ENCODE assay signal across 11 cellular contexts in the genomic region with DNA sequence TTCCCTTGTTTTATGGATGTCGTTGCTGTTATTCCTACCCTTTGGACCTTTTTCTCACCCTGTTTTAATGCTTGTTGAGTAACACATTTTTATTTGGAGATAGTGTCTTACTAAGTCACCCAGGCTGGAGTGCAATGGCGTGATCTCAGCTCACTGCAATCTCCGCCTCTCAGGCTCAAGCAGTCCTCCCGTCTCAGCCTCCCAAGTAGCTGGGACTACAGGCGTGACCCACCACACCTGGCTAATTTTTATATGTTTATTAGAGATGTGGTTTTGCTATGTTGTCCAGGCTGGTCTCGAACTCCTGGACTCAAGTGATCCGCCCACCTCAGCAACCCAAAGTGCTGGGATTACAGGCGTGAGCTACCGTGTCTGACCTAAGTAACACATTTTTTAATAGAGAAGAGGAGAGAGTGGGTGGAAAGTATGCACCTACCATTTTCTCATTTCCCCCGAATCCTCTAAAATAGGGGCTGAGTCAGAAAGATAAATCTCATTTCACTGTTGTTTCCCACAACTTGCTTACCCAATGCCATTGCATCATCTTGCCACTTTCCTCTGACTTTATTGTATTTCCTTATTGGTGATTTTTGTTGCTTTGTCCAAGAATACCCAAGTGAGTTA. TPM values are rescaled to one million over a fixed set of nuclear protein-coding genes. Genes with fewer than 3 reads are reported as not detected.
A peak's percentile ranks its signal among the peaks of the same experiment; 100 is the strongest.
DNase-seq lines count a peak whose midpoint lies in the region; ATAC-seq and TF ChIP-seq lines count a peak whose summit lies in the region.
"Had no signal": no experiment of that assay in that cellular context is flagged by ENCODE, and none has a peak within 500 bp of the region (broad histone marks: within the 10 kb centered on the region; RNA-seq: fewer than 3 reads in every experiment).

No MANE protein-coding gene starts in this region.

- peak; percentile 46 for DNase-seq in activated naive CD4-positive, alpha-beta T cell treated with anti-CD3 and anti-CD28 coated beads for 36 hours
- no peak for DNase-seq in activated naive CD4-positive, alpha-beta T cell treated with anti-CD3 and anti-CD28 coated beads, Interleukin-2, amount 10 ng/mL, durations not matched to agents 7 days and 5 days
- DNase-seq in GM23248 (peak; percentile 82), SW480 (ENCODE audit: low spot score) (no peak), left ventricle myocardium inferior (no peak)
- peak in 1 of 2 donors; percentile 55 for DNase-seq in stimulated activated effector memory CD8-positive, alpha-beta T cell treated with anti-CD3 and anti-CD28 coated beads, Interleukin-12 subunit alpha, Interleukin-12 subunit beta, amount 100 ng/mL, for 72 hours (ENCODE audit: low spot score in 2 of 2)
- DNase-seq: CD4-positive, alpha-beta T cell; naive B cell; NCI-H526 treated with DMSO at 0.1 percent for 48 hours had no signal

- no peak overlapping the region for H3K9ac ChIP-seq in GM23248

- no peak overlapping the region for H3K4me2 ChIP-seq in GM23248 (ENCODE audit: unreplicated experiment)

- peaks cover 9% of the 10 kb centered on the region; the same call in 1 of the 2 replicates for H3K4me1 ChIP-seq in GM23248 (ENCODE audit: insufficient read depth)
- no peaks in the 10 kb centered on the region for H3K4me1 ChIP-seq in left ventricle myocardium inferior

- H2AFZ ChIP-seq in GM23248: no peak overlapping the region

- 71 to 79% methylated on average over 10 of the region's 10 CpGs for WGBS in GM23248 (ENCODE audit: low coverage in 1 of 2, low lambda C conversion rate in 2 of 2, missing lambda C conversion rate in 2 of 2), 2 experiments

- no peaks in the 10 kb centered on the region; the same call in 1 of the 2 replicates for H3K36me3 ChIP-seq in GM23248 (ENCODE audit: low read depth)
- peaks cover 41% of the 10 kb centered on the region for H3K36me3 ChIP-seq in left ventricle myocardium inferior

- H3K27ac ChIP-seq in GM23248 (peak overlapping the region; percentile 76), left ventricle myocardium inferior (replicated peaks) (no peak overlapping the region)

- no peak overlapping the region for H3K4me3 ChIP-seq in GM23248
- H3K4me3 ChIP-seq in left ventricle myocardium inferior: no peak overlapping the region

- no peaks in the 10 kb centered on the region for H4K20me1 ChIP-seq in GM23248 (ENCODE audit: insufficient read depth)

- H3K27me3 Mint-ChIP-seq in activated naive CD4-positive, alpha-beta T cell treated with anti-CD3 and anti-CD28 coated beads for 36 hours (ENCODE audit: low read depth): no peaks in the 10 kb centered on the region
- H3K27me3 Mint-ChIP-seq in activated naive CD4-positive, alpha-beta T cell treated with anti-CD3 and anti-CD28 coated beads, Interleukin-2, amount 10 ng/mL, durations not matched to agents 7 days and 5 days: no peaks in the 10 kb centered on the region
- H3K27me3 Mint-ChIP-seq in activated naive CD8-positive, alpha-beta T cell: no peaks in the 10 kb centered on the region
- H3K27me3 Mint-ChIP-seq: CD4-positive, alpha-beta T cell; naive B cell had no signal

- H3K27me3 ChIP-seq in GM23248 (replicated peaks; ENCODE audit: insufficient read depth) (no peaks in the 10 kb centered on the region), left ventricle myocardium inferior (ENCODE audit: low read depth) (no peaks in the 10 kb centered on the region)

- H3F3A ChIP-seq in GM23248 (ENCODE audit: insufficient read depth): peaks cover 10% of the 10 kb centered on the region

- H3K27ac Mint-ChIP-seq in activated naive CD4-positive, alpha-beta T cell treated with anti-CD3 and anti-CD28 coated beads for 36 hours: peak overlapping the region; percentile 87
- H3K27ac Mint-ChIP-seq in activated naive CD4-positive, alpha-beta T cell treated with anti-CD3 and anti-CD28 coated beads, Interleukin-2, amount 10 ng/mL, durations not matched to agents 7 days and 5 days: no peak overlapping the region
- H3K27ac Mint-ChIP-seq in activated naive CD8-positive, alpha-beta T cell: peak overlapping the region; percentile 72
- H3K27ac Mint-ChIP-seq in stimulated activated effector memory CD8-positive, alpha-beta T cell treated with anti-CD3 and anti-CD28 coated beads, Interleukin-12 subunit alpha, Interleukin-12 subunit beta, amount 100 ng/mL, for 72 hours: peak overlapping the region; percentile 26
- H3K27ac Mint-ChIP-seq: CD4-positive, alpha-beta T cell had no signal

- in situ Hi-C loops in GM23248 (cut with MboI): no loop called here

- H3K9me3 ChIP-seq in GM23248 (ENCODE audit: low read depth): no peaks in the 10 kb centered on the region
- H3K9me3 ChIP-seq in left ventricle myocardium inferior (replicated peaks): no peaks in the 10 kb centered on the region

- H3K4me1 Mint-ChIP-seq in activated naive CD4-positive, alpha-beta T cell treated with anti-CD3 and anti-CD28 coated beads for 36 hours (ENCODE audit: low read depth): peaks cover 16% of the 10 kb centered on the region
- peaks cover 4% of the 10 kb centered on the region for H3K4me1 Mint-ChIP-seq in activated naive CD4-positive, alpha-beta T cell treated with anti-CD3 and anti-CD28 coated beads, Interleukin-2, amount 10 ng/mL, durations not matched to agents 7 days and 5 days
- peaks cover 19% of the 10 kb centered on the region for H3K4me1 Mint-ChIP-seq in activated naive CD8-positive, alpha-beta T cell (ENCODE audit: low read depth)
- H3K4me1 Mint-ChIP-seq in stimulated activated effector memory CD8-positive, alpha-beta T cell treated with anti-CD3 and anti-CD28 coated beads, Interleukin-12 subunit alpha, Interleukin-12 subunit beta, amount 100 ng/mL, for 72 hours: peaks cover 16% of the 10 kb centered on the region

- H3K9me3 Mint-ChIP-seq in activated naive CD4-positive, alpha-beta T cell treated with anti-CD3 and anti-CD28 coated beads for 36 hours: no peaks in the 10 kb centered on the region
- no peaks in the 10 kb centered on the region for H3K9me3 Mint-ChIP-seq in activated naive CD4-positive, alpha-beta T cell treated with anti-CD3 and anti-CD28 coated beads, Interleukin-2, amount 10 ng/mL, durations not matched to agents 7 days and 5 days
- no peaks in the 10 kb centered on the region for H3K9me3 Mint-ChIP-seq in activated naive CD8-positive, alpha-beta T cell (ENCODE audit: low read depth)
- no peaks in the 10 kb centered on the region for H3K9me3 Mint-ChIP-seq in stimulated activated effector memory CD8-positive, alpha-beta T cell treated with anti-CD3 and anti-CD28 coated beads, Interleukin-12 subunit alpha, Interleukin-12 subunit beta, amount 100 ng/mL, for 72 hours
- H3K9me3 Mint-ChIP-seq: CD4-positive, alpha-beta T cell; naive B cell had no signal

- no peaks in the 10 kb centered on the region for H3K9me2 ChIP-seq in GM23248 (ENCODE audit: insufficient read depth)

- peak overlapping the region; percentile 24 for H3K4me3 Mint-ChIP-seq in activated naive CD4-positive, alpha-beta T cell treated with anti-CD3 and anti-CD28 coated beads for 36 hours
- no peak overlapping the region for H3K4me3 Mint-ChIP-seq in activated naive CD4-positive, alpha-beta T cell treated with anti-CD3 and anti-CD28 coated beads, Interleukin-2, amount 10 ng/mL, durations not matched to agents 7 days and 5 days
- no peak overlapping the region for H3K4me3 Mint-ChIP-seq in activated naive CD8-positive, alpha-beta T cell
- H3K4me3 Mint-ChIP-seq in stimulated activated effector memory CD8-positive, alpha-beta T cell treated with anti-CD3 and anti-CD28 coated beads, Interleukin-12 subunit alpha, Interleukin-12 subunit beta, amount 100 ng/mL, for 72 hours: no peak overlapping the region
- H3K4me3 Mint-ChIP-seq: CD4-positive, alpha-beta T cell; naive B cell had no signal

- intact Hi-C loops in activated naive CD4-positive, alpha-beta T cell treated with anti-CD3 and anti-CD28 coated beads for 36 hours (cut with micrococcal nuclease): no loop called here
- intact Hi-C loops in left ventricle myocardium inferior (cut with micrococcal nuclease): no loop called here

- TF ChIP-seq CTCF in left ventricle myocardium inferior (IDR thresholded peaks at IDR 0.05; ENCODE audit: borderline replicate concordance): no peak

- CTCF ChIA-PET in activated naive CD4-positive, alpha-beta T cell treated with anti-CD3 and anti-CD28 coated beads for 36 hours (lab: Charles Lee): no interaction called here
- CTCF ChIA-PET in activated naive CD4-positive, alpha-beta T cell treated with anti-CD3 and anti-CD28 coated beads, Interleukin-2, amount 10 ng/mL, durations not matched to agents 7 days and 5 days (lab: Charles Lee): interaction anchor here (0.6 kb wide), 1 partner anchor 88 kb away, joined by 3 read pairs; no protein-coding TSS in a partner anchor

- peak; percentile 94 for ATAC-seq in stimulated activated effector memory CD8-positive, alpha-beta T cell treated with anti-CD3 and anti-CD28 coated beads, Interleukin-12 subunit alpha, Interleukin-12 subunit beta, amount 100 ng/mL, for 72 hours
- no peak for ATAC-seq in GM18861 (IDR thresholded peaks at IDR 0.05; ENCODE audit: unreplicated experiment)

- H3K79me2 ChIP-seq in GM23248 (ENCODE audit: insufficient read depth): peaks cover 15% of the 10 kb centered on the region

- H3K36me3 Mint-ChIP-seq in activated naive CD4-positive, alpha-beta T cell treated with anti-CD3 and anti-CD28 coated beads for 36 hours (ENCODE audit: low read depth): peaks cover 10% of the 10 kb centered on the region
- peaks cover 14% of the 10 kb centered on the region for H3K36me3 Mint-ChIP-seq in activated naive CD4-positive, alpha-beta T cell treated with anti-CD3 and anti-CD28 coated beads, Interleukin-2, amount 10 ng/mL, durations not matched to agents 7 days and 5 days
- peaks cover 7% of the 10 kb centered on the region for H3K36me3 Mint-ChIP-seq in activated naive CD8-positive, alpha-beta T cell
- H3K36me3 Mint-ChIP-seq in stimulated activated effector memory CD8-positive, alpha-beta T cell treated with anti-CD3 and anti-CD28 coated beads, Interleukin-12 subunit alpha, Interleukin-12 subunit beta, amount 100 ng/mL, for 72 hours: peaks cover 61% of the 10 kb centered on the region

RNA-seq across cellular contexts. Expression of a gene that starts 7.0 kb away (rescaled TPM):
- total RNA-seq in activated naive CD4-positive, alpha-beta T cell treated with anti-CD3 and anti-CD28 coated beads for 36 hours: 10 to 100 TPM; 14.2 to 15.3 TPM
- total RNA-seq in GM23248 (2014; rRNA removed; shearing (Covaris generic)): 68.5 and 76.1 TPM in 2 replicates
- polyA plus RNA-seq in GM23248 (2016; fragmentation: Nextera tagmentation; extraction: Ambion mirVana): 17.9 and 18.9 TPM in 2 replicates
- total RNA-seq in left ventricle myocardium inferior: 17.0 TPM

RNA-seq across cellular contexts. Expression of a gene that starts 47.3 kb away (rescaled TPM):
- 100 to 1,000 TPM; 127 to 134 TPM for total RNA-seq in activated naive CD4-positive, alpha-beta T cell treated with anti-CD3 and anti-CD28 coated beads for 36 hours
- 343 and 439 TPM in 2 replicates for total RNA-seq in GM23248 (2014; rRNA removed; shearing (Covaris generic))
- 162 and 169 TPM in 2 replicates for polyA plus RNA-seq in GM23248 (2016; fragmentation: Nextera tagmentation; extraction: Ambion mirVana)
- 162 TPM for total RNA-seq in left ventricle myocardium inferior

Comparison
In these comparisons a context has a peak if more than half of its experiments do, and no peak if none do; other contexts are left out.
1. DNase-seq: peak in activated naive CD4-positive, alpha-beta T cell treated with anti-CD3 and anti-CD28 coated beads for 36 hours (single experiment) and GM23248 (single experiment); none in activated naive CD4-positive, alpha-beta T cell treated with anti-CD3 and anti-CD28 coated beads, Interleukin-2, amount 10 ng/mL, durations not matched to agents 7 days and 5 days (single experiment), SW480 (single experiment) and left ventricle myocardium inferior (single experiment).